In genomic region chr18:46488472-46489213, GRCh38 we compare ENCODE assay signal across 17 cellular contexts.
"Had no signal": no experiment of that assay in that cellular context is flagged by ENCODE, and none has a peak within 500 bp of the region (broad histone marks: within the 10 kb centered on the region; RNA-seq: fewer than 3 reads in every experiment).

No MANE protein-coding gene starts in this region.

- H3K27me3 Mint-ChIP-seq: central memory CD8-positive, alpha-beta T cell had no signal

- H3K9me3 ChIP-seq: thyroid gland had no signal

- ATAC-seq: foreskin keratinocyte; naive thymus-derived CD4-positive, alpha-beta T cell; stimulated activated naive B cell treated with anti-CD40 and anti-IgM and Interleukin-4, amounts not matched to agents 10 μg/mL and 1 μg/mL and 100 μg/mL, for 72 hours had no signal

- H3K4me3 Mint-ChIP-seq: activated naive CD8-positive, alpha-beta T cell treated with anti-CD3 and anti-CD28 coated beads, Interleukin-2, amount 10 ng/mL, durations not matched to agents 7 days and 5 days; central memory CD8-positive, alpha-beta T cell; naive thymus-derived CD4-positive, alpha-beta T cell; stimulated activated naive B cell treated with anti-CD40 and anti-IgM and Interleukin-4, amounts not matched to agents 10 μg/mL and 1 μg/mL and 100 μg/mL, for 72 hours had no signal

- H3K9ac ChIP-seq: parathyroid adenoma had no signal

- DNase-seq: activated CD4-positive, alpha-beta T cell treated with anti-CD3 and anti-CD28 coated beads, Interleukin-2, amount 50 U/mL, for 4 hours; activated CD4-positive, CD25-positive, alpha-beta regulatory T cell treated with anti-CD3 and anti-CD28 coated beads, Interleukin-2, amount 50 U/mL, for 72 hours; activated naive CD4-positive, alpha-beta T cell; activated naive CD8-positive, alpha-beta T cell treated with anti-CD3 and anti-CD28 coated beads, Interleukin-2, amount 10 ng/mL, durations not matched to agents 7 days and 5 days; activated T-cell treated with anti-CD3 and anti-CD28 coated beads for 4 hours; cortex of kidney; effector memory CD4-positive, alpha-beta T cell; foreskin keratinocyte; head of caudate nucleus; mammary epithelial cell; naive thymus-derived CD4-positive, alpha-beta T cell; stimulated activated CD4-positive, alpha-beta T cell treated with anti-CD3 and anti-CD28 coated beads, Interleukin-4, amount 100 ng/mL, for 1 hour; stimulated activated naive B cell treated with anti-CD40 and anti-IgM and Interleukin-4, amounts not matched to agents 10 μg/mL and 1 μg/mL and 100 μg/mL, for 72 hours; thyroid gland had no signal

- H3K27ac ChIP-seq: foreskin keratinocyte, parathyroid adenoma, thyroid gland had no signal

- H3K4me3 ChIP-seq: thyroid gland had no signal

- H3K4me1 ChIP-seq: foreskin keratinocyte, thyroid gland had no signal

- H3K27ac Mint-ChIP-seq: activated naive CD8-positive, alpha-beta T cell treated with anti-CD3 and anti-CD28 coated beads, Interleukin-2, amount 10 ng/mL, durations not matched to agents 7 days and 5 days; naive thymus-derived CD4-positive, alpha-beta T cell; stimulated activated naive B cell treated with anti-CD40 and anti-IgM and Interleukin-4, amounts not matched to agents 10 μg/mL and 1 μg/mL and 100 μg/mL, for 72 hours had no signal

- H3K27me3 ChIP-seq: thyroid gland had no signal

- H3K4me1 Mint-ChIP-seq: activated naive CD8-positive, alpha-beta T cell treated with anti-CD3 and anti-CD28 coated beads, Interleukin-2, amount 10 ng/mL, durations not matched to agents 7 days and 5 days; central memory CD8-positive, alpha-beta T cell; naive thymus-derived CD4-positive, alpha-beta T cell; stimulated activated naive B cell treated with anti-CD40 and anti-IgM and Interleukin-4, amounts not matched to agents 10 μg/mL and 1 μg/mL and 100 μg/mL, for 72 hours had no signal

- H3K36me3 ChIP-seq: thyroid gland had no signal

- H3K36me3 Mint-ChIP-seq: activated naive CD8-positive, alpha-beta T cell treated with anti-CD3 and anti-CD28 coated beads, Interleukin-2, amount 10 ng/mL, durations not matched to agents 7 days and 5 days; brain; naive thymus-derived CD4-positive, alpha-beta T cell; stimulated activated naive B cell treated with anti-CD40 and anti-IgM and Interleukin-4, amounts not matched to agents 10 μg/mL and 1 μg/mL and 100 μg/mL, for 72 hours had no signal

- H3K9me3 Mint-ChIP-seq: central memory CD8-positive, alpha-beta T cell had no signal
